In the genomic region with DNA sequence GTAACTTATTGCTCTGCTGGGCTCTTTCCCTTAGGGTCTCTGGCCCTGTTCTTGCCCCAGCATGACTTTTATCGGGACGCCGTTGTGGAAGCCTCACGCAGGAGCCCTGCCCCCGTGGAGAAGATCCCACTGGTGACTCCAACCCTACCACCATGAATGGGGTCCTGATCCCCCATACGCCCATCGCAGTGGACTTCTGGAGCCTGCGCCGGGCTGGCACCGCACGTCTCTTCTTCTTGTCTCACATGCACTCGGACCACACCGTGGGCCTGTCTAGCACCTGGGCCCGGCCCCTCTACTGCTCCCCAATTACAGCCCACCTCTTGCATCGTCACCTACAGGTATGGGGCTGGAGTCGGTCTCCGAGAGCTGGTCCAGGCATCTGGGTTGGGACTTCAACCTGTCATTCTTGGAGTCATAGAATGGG, we compare ENCODE assay signal across 8 cellular contexts. TPM values are rescaled to one million over a fixed set of nuclear protein-coding genes. Genes with fewer than 3 reads are reported as not detected.
DNase-seq lines count a peak whose midpoint lies in the region; ATAC-seq, FAIRE-seq and TF ChIP-seq lines count a peak whose summit lies in the region.

No MANE protein-coding gene starts in this region.

- peaks cover 59% of the 10 kb centered on the region for H3K4me1 Mint-ChIP-seq in activated T-cell treated with anti-CD3 and anti-CD28 coated beads, Interleukin-2, amount 50 U/mL, for 72 hours (ENCODE audit: low read depth)

- H3K36me3 Mint-ChIP-seq in activated T-cell treated with anti-CD3 and anti-CD28 coated beads, Interleukin-2, amount 50 U/mL, for 72 hours (ENCODE audit: insufficient read depth in 2 of 2): peaks cover 18 to 19% of the 10 kb centered on the region in 2 donors

- H3K4me3 ChIP-seq in BE2C (ENCODE audit: low read depth, low read length) (peak overlapping the region; percentile 100), skeletal muscle satellite cell (ENCODE audit: low read length) (peak overlapping the region; percentile 80)

- H3K36me3 ChIP-seq in BE2C (peaks cover 11% of the 10 kb centered on the region), skeletal muscle satellite cell (ENCODE audit: insufficient read depth, low read length) (peaks cover 9% of the 10 kb centered on the region)

- H3K27me3 ChIP-seq in BE2C (no peaks in the 10 kb centered on the region), skeletal muscle satellite cell (ENCODE audit: control insufficient read depth, insufficient read depth, low read length) (no peaks in the 10 kb centered on the region)

- H3K9ac ChIP-seq in skeletal muscle satellite cell (ENCODE audit: low read depth, low read length): peak overlapping the region; percentile 94

- no peaks in the 10 kb centered on the region for H3K27me3 Mint-ChIP-seq in activated T-cell treated with anti-CD3 and anti-CD28 coated beads, Interleukin-2, amount 50 U/mL, for 72 hours (ENCODE audit: low read depth)

- H3K9me3 ChIP-seq in BE2C: no peaks in the 10 kb centered on the region
- no peaks in the 10 kb centered on the region for H3K9me3 ChIP-seq in skeletal muscle satellite cell (replicated peaks; ENCODE audit: low read length)

- peak overlapping the region; percentile 94 to 98 for H3K4me3 Mint-ChIP-seq in activated T-cell treated with anti-CD3 and anti-CD28 coated beads, Interleukin-2, amount 50 U/mL, for 72 hours

- intact Hi-C loops in left ventricle myocardium superior (cut with micrococcal nuclease): no loop called here

- no peak for FAIRE-seq in frontal cortex (lab: Jason Lieb, UNC)

- peak; percentile 1 for ATAC-seq in GM18868 (IDR thresholded peaks at IDR 0.05; ENCODE audit: unreplicated experiment)
- no peak for ATAC-seq in activated T-cell treated with anti-CD3 and anti-CD28 coated beads, Interleukin-2, amount 50 U/mL, for 72 hours (replicated peaks in 1 of 2)
- no peak for ATAC-seq in left ventricle myocardium superior
- no peak for ATAC-seq in HG02623 (IDR thresholded peaks at IDR 0.05; ENCODE audit: unreplicated experiment)

- H3K4me2 ChIP-seq in skeletal muscle satellite cell (ENCODE audit: low read length): peak overlapping the region; percentile 89

- TF ChIP-seq CTCF in BE2C (IDR thresholded peaks at IDR 0.05; ENCODE audit: low read depth, low read length): no peak

- H3K9me3 Mint-ChIP-seq in activated T-cell treated with anti-CD3 and anti-CD28 coated beads, Interleukin-2, amount 50 U/mL, for 72 hours: no peaks in the 10 kb centered on the region

- peaks cover 3% of the 10 kb centered on the region; the same call in 1 of the 2 replicates for H3K4me1 ChIP-seq in BE2C
- H3K4me1 ChIP-seq in skeletal muscle satellite cell (ENCODE audit: control insufficient read depth, insufficient read depth, low read length): peaks cover 10% of the 10 kb centered on the region

- H3K27ac Mint-ChIP-seq in activated T-cell treated with anti-CD3 and anti-CD28 coated beads, Interleukin-2, amount 50 U/mL, for 72 hours: peak overlapping the region; percentile 91

- peak; percentile 21 for DNase-seq in BE2C
- peak; percentile 52 for DNase-seq in HuH-7.5 (ENCODE audit: low spot score)
- DNase-seq in activated T-cell treated with anti-CD3 and anti-CD28 coated beads, Interleukin-2, amount 50 U/mL, for 72 hours: peak in 1 of 2 donors; percentile 39
- peak; percentile 58 for DNase-seq in left ventricle myocardium superior
- no peak for DNase-seq in frontal cortex (ENCODE audit: low spot score in 2 of 2)

RNA-seq across cellular contexts. Expression of gene DCLRE1B, which starts 0.3 kb away (rescaled TPM):
- polyA plus RNA-seq in BE2C (2012; ENCODE audit: insufficient read depth, insufficient read length, low read depth): 7.6 TPM
- 10 to 100 TPM; 13.8 to 17.8 TPM for total RNA-seq in activated T-cell treated with anti-CD3 and anti-CD28 coated beads, Interleukin-2, amount 50 U/mL, for 72 hours
- total RNA-seq in left ventricle myocardium superior (1.9 TPM), frontal cortex (6.5 TPM)
- 5.3 and 8.3 TPM in 2 replicates for total RNA-seq in skeletal muscle satellite cell (2012; rRNA removed)

RNA-seq across cellular contexts. Expression of gene AP4B1, which starts 0.8 kb away (rescaled TPM):
- 34.1 TPM for polyA plus RNA-seq in BE2C (2012; ENCODE audit: insufficient read depth, insufficient read length, low read depth)
- total RNA-seq in activated T-cell treated with anti-CD3 and anti-CD28 coated beads, Interleukin-2, amount 50 U/mL, for 72 hours: 10 to 100 TPM; 50.5 to 68.8 TPM
- total RNA-seq in left ventricle myocardium superior (15.4 TPM), frontal cortex (27.3 TPM)
- total RNA-seq in skeletal muscle satellite cell (2012; rRNA removed): 17.7 and 19.7 TPM in 2 replicates

RNA-seq across cellular contexts. Expression of gene BCL2L15, which starts 18.1 kb away (rescaled TPM):
- polyA plus RNA-seq in BE2C (2012; ENCODE audit: insufficient read depth, insufficient read length, low read depth): 0.62 TPM
- 1 to 10 TPM; 1.3 to 1.7 TPM for total RNA-seq in activated T-cell treated with anti-CD3 and anti-CD28 coated beads, Interleukin-2, amount 50 U/mL, for 72 hours
- total RNA-seq in left ventricle myocardium superior: not detected
- 0.22 and 0.25 TPM in 2 replicates for total RNA-seq in skeletal muscle satellite cell (2012; rRNA removed)
- 0.82 TPM for total RNA-seq in frontal cortex

RNA-seq across cellular contexts. Expression of gene HIPK1, which starts 23.7 kb away (rescaled TPM):
- polyA plus RNA-seq in BE2C (2012; ENCODE audit: insufficient read depth, insufficient read length, low read depth): 27.5 TPM
- 10 to 100 TPM; 74.4 to 75.6 TPM for total RNA-seq in activated T-cell treated with anti-CD3 and anti-CD28 coated beads, Interleukin-2, amount 50 U/mL, for 72 hours
- total RNA-seq in left ventricle myocardium superior (52.2 TPM), frontal cortex (35.5 TPM)
- 10.4 and 16.6 TPM in 2 replicates for total RNA-seq in skeletal muscle satellite cell (2012; rRNA removed)

RNA-seq across cellular contexts. Expression of gene PTPN22, which starts 33.9 kb away (rescaled TPM):
- 1.1 TPM for polyA plus RNA-seq in BE2C (2012; ENCODE audit: insufficient read depth, insufficient read length, low read depth)
- total RNA-seq in activated T-cell treated with anti-CD3 and anti-CD28 coated beads, Interleukin-2, amount 50 U/mL, for 72 hours: 10 to 100 TPM; 59.8 to 82.5 TPM
- total RNA-seq in left ventricle myocardium superior: 0.40 TPM
- 1.1 and 3.5 TPM in 2 replicates for total RNA-seq in skeletal muscle satellite cell (2012; rRNA removed)
- total RNA-seq in frontal cortex: 0.82 TPM

Comparison
In these comparisons a context has a peak if more than half of its experiments do, and no peak if none do; other contexts are left out.
1. DNase-seq: peak in BE2C (single experiment), HuH-7.5 (single experiment) and left ventricle myocardium superior (single experiment); none in frontal cortex (0 of 2).